Comparison of ENCODE assay signal across 1 cellular context in genomic region chr10:84549368-84549767, GRCh38.
TF ChIP-seq lines count a peak whose summit lies in the region.

No MANE protein-coding gene starts in this region.

TF ChIP-seq in HCT116, 20 proteins besides CTCF, POLR2A, EP300 and RAD21 (continued from another document):
- TF ChIP-seq REST (IDR thresholded peaks at IDR 0.05; ENCODE audit: low read depth): no peak
